1 cellular context compared by ENCODE assay signal in the genomic region with DNA sequence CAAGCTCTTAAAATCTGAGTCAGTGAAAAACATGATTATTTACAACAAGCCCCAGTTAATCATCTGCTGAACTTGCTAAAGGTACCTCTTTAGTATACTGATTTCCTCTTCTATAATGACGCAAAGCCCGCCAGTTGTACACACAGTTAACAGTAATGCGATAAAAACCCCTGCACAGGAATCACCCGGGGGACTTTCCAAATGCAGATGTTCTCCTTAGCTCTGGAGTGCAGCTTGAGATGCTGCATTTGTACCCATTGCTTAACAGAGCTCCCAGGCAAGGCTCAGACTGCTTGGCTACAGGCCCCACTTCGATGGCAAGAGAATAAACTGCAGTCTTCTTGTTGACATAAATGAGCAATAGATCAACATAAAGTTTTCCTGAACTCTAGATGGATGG.
TF ChIP-seq lines count a peak whose summit lies in the region.

No MANE protein-coding gene starts in this region.

TF ChIP-seq in HepG2, 621 proteins besides CTCF, POLR2A, EP300 and RAD21 (continued from another document):
- TF ChIP-seq ATF4 (CRISPR knock-in tag; IDR thresholded peaks at IDR 0.05) (no peak), CBX2 (IDR thresholded peaks at IDR 0.05; ENCODE audit: low read depth, low read length) (no peak), CBX2 (CRISPR knock-in tag; IDR thresholded peaks at IDR 0.05; ENCODE audit: low read depth) (no peak), HMG20A (CRISPR knock-in tag; IDR thresholded peaks at IDR 0.05; ENCODE audit: borderline replicate concordance) (no peak), THAP11 (CRISPR knock-in tag; IDR thresholded peaks at IDR 0.05) (no peak), MAFF (IDR thresholded peaks at IDR 0.05; ENCODE audit: low read depth, low read length) (no peak)
TF ChIP-seq in HepG2: peak in this region for 0.
